8 cellular contexts compared by ENCODE assay signal in the genomic region with DNA sequence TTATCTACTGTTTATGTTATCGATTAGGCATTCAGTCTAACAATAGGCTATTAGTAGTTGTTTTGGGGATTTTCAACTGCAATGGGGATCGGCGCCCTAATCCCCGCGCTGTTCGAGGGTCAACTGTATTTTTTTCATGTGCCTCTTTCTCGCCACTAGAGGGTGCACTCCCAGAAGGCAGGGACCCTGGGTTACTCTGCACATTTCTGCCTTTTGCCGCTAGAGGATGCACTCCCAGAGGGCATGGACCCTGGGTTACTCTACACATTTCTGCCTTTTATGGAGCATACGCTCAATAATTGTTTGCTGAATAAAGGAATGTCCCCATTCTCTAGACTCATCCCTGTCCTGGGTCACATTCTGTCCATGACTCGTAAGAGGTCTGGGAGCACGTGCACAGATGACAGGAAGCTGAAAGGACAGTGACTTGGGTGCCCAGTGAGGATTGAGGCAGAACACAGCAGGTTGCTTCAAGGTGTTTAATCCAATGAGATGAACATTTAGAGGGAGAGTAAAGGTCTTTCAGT. TPM values are rescaled to one million over a fixed set of nuclear protein-coding genes. Genes with fewer than 3 reads are reported as not detected.
DNase-seq lines count a peak whose midpoint lies in the region; ATAC-seq and TF ChIP-seq lines count a peak whose summit lies in the region.

No MANE protein-coding gene starts in this region.

- no peak for TF ChIP-seq EP300 in gastroesophageal sphincter (IDR thresholded peaks at IDR 0.05)

- H3K9me3 ChIP-seq in RWPE2 (ENCODE audit: severe bottlenecking), result no peaks in the 10 kb centered on the region
- H3K9me3 ChIP-seq in gastroesophageal sphincter, result peaks cover 0 to 8% (median 0%) of the 10 kb centered on the region in 3 donors
- peaks cover 6% of the 10 kb centered on the region for H3K9me3 ChIP-seq in aorta (ENCODE audit: control insufficient read depth, low read length)

- DNase-seq in Right ventricle myocardium inferior (ENCODE audit: missing footprints) (peak; percentile 52), cardiac septum (ENCODE audit: low spot score) (no peak), LoVo (ENCODE audit: low spot score) (peak; percentile 68), RWPE2 (ENCODE audit: low spot score) (no peak), posterior cingulate gyrus (peak in 6 of 10 donors; percentile 9 to 89 (median 49)), aorta (peak; percentile 70 to 76)
- DNase-seq in activated effector memory CD4-positive, alpha-beta T cell treated with Interleukin-2 at 50 U/mL for 16 hours, result peak; percentile 23

- peak; percentile 99 for TF ChIP-seq CTCF in RWPE2 (IDR thresholded peaks at IDR 0.05; ENCODE audit: poor library complexity, severe bottlenecking)
- TF ChIP-seq CTCF in gastroesophageal sphincter (IDR thresholded peaks at IDR 0.05), result peak; percentile 80 to 98 (median 95)

- no peaks in the 10 kb centered on the region for H3K36me3 ChIP-seq in RWPE2 (ENCODE audit: low read depth)
- H3K36me3 ChIP-seq in gastroesophageal sphincter, result no peaks in the 10 kb centered on the region
- H3K36me3 ChIP-seq in aorta (ENCODE audit: control insufficient read depth in 1 of 2, insufficient read depth in 2 of 2, low read length in 1 of 2), result no peaks in the 10 kb centered on the region

- H3K4me3 ChIP-seq in RWPE2 (ENCODE audit: severe bottlenecking) (no peak overlapping the region), gastroesophageal sphincter (no peak overlapping the region), aorta (ENCODE audit: low read length in 2 of 2) (no peak overlapping the region)

- ATAC-seq in Right ventricle myocardium inferior (peak; percentile 91), RWPE2 (ENCODE audit: low read depth) (peak; percentile 96), gastroesophageal sphincter (peak; percentile 91), aorta (ENCODE audit: low FRiP score) (peak; percentile 87)

- no peak for TF ChIP-seq POLR2A in gastroesophageal sphincter (IDR thresholded peaks at IDR 0.05)

- H3K27ac ChIP-seq in RWPE2 (ENCODE audit: poor library complexity, severe bottlenecking), result no peak overlapping the region
- H3K27ac ChIP-seq in gastroesophageal sphincter, result no peak overlapping the region
- H3K27ac ChIP-seq in aorta (ENCODE audit: low read depth in 1 of 2, low read length in 2 of 2), result no peak overlapping the region

- intact Hi-C loops in Right ventricle myocardium inferior (cut with DNase I), result loop anchor here (5.0 kb wide), 1 partner anchor 52 kb away; the partner anchor contains the start of gene OR2S2
- intact Hi-C loops in cardiac septum (cut with DNase I), result no loop called here
- intact Hi-C loops in posterior cingulate gyrus (cut with DNase I), result no loop called here
- intact Hi-C loops in aorta (cut with DNase I), result no loop called here

- WGBS in gastroesophageal sphincter (ENCODE audit: low coverage in 1 of 2), 2 donors, result 14 to 17% methylated on average over 9 to 11 of the region's 11 CpGs
- WGBS in aorta, 2 donors, result 14 to 16% methylated on average over 11 of the region's 11 CpGs

- no peaks in the 10 kb centered on the region for H3K27me3 ChIP-seq in RWPE2 (ENCODE audit: insufficient read depth, poor library complexity, severe bottlenecking)
- H3K27me3 ChIP-seq in gastroesophageal sphincter, result peaks cover 10% of the 10 kb centered on the region
- H3K27me3 ChIP-seq in aorta (ENCODE audit: control insufficient read depth in 1 of 2, insufficient read depth in 2 of 2, low read length in 1 of 2), result peaks cover 0 to 2% of the 10 kb centered on the region in 2 donors

- H3K4me1 ChIP-seq in RWPE2 (ENCODE audit: insufficient read depth, poor library complexity, severe bottlenecking) (no peaks in the 10 kb centered on the region), gastroesophageal sphincter (peaks cover 0 to 6% (median 0%) of the 10 kb centered on the region in 3 donors), aorta (ENCODE audit: control insufficient read depth in 1 of 2, insufficient read depth in 2 of 2, low read length in 2 of 2) (peaks cover 0 to 2% of the 10 kb centered on the region in 2 donors)

RNA-seq across cellular contexts. Expression of gene RECK, which starts 27.9 kb away (rescaled TPM):
- total RNA-seq in Right ventricle myocardium inferior (5.5 TPM), cardiac septum (5.8 TPM), gastroesophageal sphincter (10 to 100 TPM; 12.6 to 29.5 (median 18.6) TPM), aorta (10 to 100 TPM; 28.9 to 34.1 TPM)
- polyA plus RNA-seq in aorta, result 10 to 100 TPM in 1 of 2 donors, 1 to 10 TPM in 1; 6.0 to 19.9 TPM

RNA-seq across cellular contexts. Expression of gene OR2S2, which starts 50.9 kb away (rescaled TPM):
- total RNA-seq in Right ventricle myocardium inferior (not detected), cardiac septum (not detected), gastroesophageal sphincter (not detected), aorta (not detected)
- polyA plus RNA-seq in aorta, result not detected

Comparison
In these comparisons a context has a peak if more than half of its experiments do, and no peak if none do; other contexts are left out.
1. DNase-seq: peak in Right ventricle myocardium inferior (single experiment), LoVo (single experiment), activated effector memory CD4-positive, alpha-beta T cell treated with Interleukin-2 at 50 U/mL for 16 hours (single experiment), posterior cingulate gyrus (6 of 10) and aorta (2 of 2); none in cardiac septum (single experiment) and RWPE2 (single experiment).
2. Peak in every context shown above with its lines, with median percentiles within 50 percentile points of each other: ATAC-seq.